ENCODE assay signal across 18 cellular contexts in genomic region chr1:24484208-24484607, GRCh38. TPM values are rescaled to one million over a fixed set of nuclear protein-coding genes. Genes with fewer than 3 reads are reported as not detected.
DNase-seq lines count a peak whose midpoint lies in the region; ATAC-seq and TF ChIP-seq lines count a peak whose summit lies in the region.
"Had no signal": no experiment of that assay in that cellular context is flagged by ENCODE, and none has a peak within 500 bp of the region (broad histone marks: within the 10 kb centered on the region; RNA-seq: fewer than 3 reads in every experiment).

No MANE protein-coding gene starts in this region.

- no peak for DNase-seq in activated T-cell treated with anti-CD3 and anti-CD28 coated beads, Interleukin-2, amount 50 U/mL, for 72 hours
- no peak for DNase-seq in activated T-cell treated with anti-CD3 and anti-CD28 coated beads, Interleukin-2, amount 50 U/mL, for 4 hours
- DNase-seq in H7 (peak; percentile 43), retinal pigment epithelial cell (ENCODE audit: low read depth) (no peak), adrenal gland (no peak), NCI-H2196 (lab: John Stamatoyannopoulos, UW; ENCODE audit: unreplicated experiment) (no peak), OCI-LY7 (ENCODE audit: low spot score) (no peak)
- no peak for DNase-seq in activated naive CD4-positive, alpha-beta T cell treated with anti-CD3 and anti-CD28 coated beads, Interleukin-2, amount 50 U/mL, for 72 hours (ENCODE audit: low spot score in 2 of 2)
- DNase-seq: activated CD4-positive, alpha-beta T cell treated with anti-CD3 and anti-CD28 coated beads for 1 hour; heart right ventricle; MM.1S; mucosa of descending colon; NCI-H1694 treated with DMSO at 0.1 percent for 48 hours; NCI-H2227 treated with DMSO at 0.1 percent for 48 hours; stimulated activated CD4-positive, alpha-beta T cell treated with anti-CD3 and anti-CD28 coated beads, Interleukin-12 subunit alpha, Interleukin-12 subunit beta, amount 100 ng/mL, for 4 hours; tibial artery had no signal

- no peaks in the 10 kb centered on the region for H3K9me2 ChIP-seq in OCI-LY7 (ENCODE audit: insufficient read depth, low read length)

- H3K4me3 ChIP-seq in H7 (ENCODE audit: insufficient read depth, low read depth, low read length) (no peak overlapping the region), retinal pigment epithelial cell (ENCODE audit: low read length) (no peak overlapping the region), adrenal gland (no peak overlapping the region), OCI-LY7 (ENCODE audit: low read depth, low read length, poor library complexity, severe bottlenecking) (no peak overlapping the region)
- H3K4me3 ChIP-seq: HAP-1, heart right ventricle, mucosa of descending colon, SJSA1, tibial artery had no signal

- H3K27me3 ChIP-seq in H7 (ENCODE audit: control insufficient read depth, insufficient read depth, low read length) (no peaks in the 10 kb centered on the region), adrenal gland (no peaks in the 10 kb centered on the region)
- H3K27me3 ChIP-seq: heart right ventricle, SJSA1 had no signal

- no peak for TF ChIP-seq POLR2A in adrenal gland (IDR thresholded peaks at IDR 0.05)

- no TSS peak for BruUV-seq in OCI-LY7 (replicated peaks; lab: Mats Ljungman, UMichigan)

- peaks cover 4 to 13% of the 10 kb centered on the region in 2 donors for H3K36me3 Mint-ChIP-seq in activated T-cell treated with anti-CD3 and anti-CD28 coated beads, Interleukin-2, amount 50 U/mL, for 72 hours (ENCODE audit: insufficient read depth in 2 of 2)
- no peaks in the 10 kb centered on the region for H3K36me3 Mint-ChIP-seq in activated T-cell treated with anti-CD3 and anti-CD28 coated beads, Interleukin-2, amount 50 U/mL, for 4 hours (ENCODE audit: insufficient read depth)
- peaks cover 0 to 29% of the 10 kb centered on the region in 2 donors for H3K36me3 Mint-ChIP-seq in activated naive CD4-positive, alpha-beta T cell treated with anti-CD3 and anti-CD28 coated beads, Interleukin-2, amount 50 U/mL, for 72 hours

- H3K4me1 Mint-ChIP-seq in activated T-cell treated with anti-CD3 and anti-CD28 coated beads, Interleukin-2, amount 50 U/mL, for 72 hours (ENCODE audit: low read depth), result peaks cover 91% of the 10 kb centered on the region
- H3K4me1 Mint-ChIP-seq in activated T-cell treated with anti-CD3 and anti-CD28 coated beads, Interleukin-2, amount 50 U/mL, for 4 hours (ENCODE audit: low read depth), result peaks cover 79% of the 10 kb centered on the region

- H3K4me3 Mint-ChIP-seq in activated T-cell treated with anti-CD3 and anti-CD28 coated beads, Interleukin-2, amount 50 U/mL, for 72 hours, result peak overlapping the region; percentile 46 to 72
- H3K4me3 Mint-ChIP-seq in activated T-cell treated with anti-CD3 and anti-CD28 coated beads, Interleukin-2, amount 50 U/mL, for 4 hours, result no peak overlapping the region

- peak; percentile 9 to 16 for ATAC-seq in activated T-cell treated with anti-CD3 and anti-CD28 coated beads, Interleukin-2, amount 50 U/mL, for 72 hours (replicated peaks in 1 of 2)
- ATAC-seq in activated T-cell treated with anti-CD3 and anti-CD28 coated beads, Interleukin-2, amount 50 U/mL, for 4 hours, result no peak
- no peak for ATAC-seq in activated naive CD4-positive, alpha-beta T cell treated with anti-CD3 and anti-CD28 coated beads, Interleukin-2, amount 50 U/mL, for 72 hours
- ATAC-seq: heart right ventricle, mucosa of descending colon had no signal

- POLR2A ChIA-PET in OCI-LY7 (lab: Charles Lee), result interaction anchor here (0.9 to 3.9 kb wide), 3 partner anchors 17 to 665 kb away, joined by 3 to 29 read pairs (median 3); partner anchors contain the start of gene RCAN3

- H3K36me3 ChIP-seq in H7 (replicated peaks; ENCODE audit: control insufficient read depth, insufficient read depth, low read length), result no peaks in the 10 kb centered on the region
- no peaks in the 10 kb centered on the region for H3K36me3 ChIP-seq in adrenal gland (replicated peaks in 1 of 2)
- no peaks in the 10 kb centered on the region for H3K36me3 ChIP-seq in OCI-LY7 (ENCODE audit: insufficient read depth, low read length)
- H3K36me3 ChIP-seq: HAP-1, heart right ventricle, SJSA1, tibial artery had no signal

- H4K20me1 ChIP-seq in OCI-LY7 (ENCODE audit: insufficient read depth, low read length), result no peaks in the 10 kb centered on the region

- H3K79me2 ChIP-seq in OCI-LY7 (ENCODE audit: insufficient read depth, low read depth, low read length), result no peaks in the 10 kb centered on the region

- CTCF ChIA-PET in OCI-LY7 (lab: Charles Lee; ENCODE audit: unreplicated experiment), result no interaction called here

- intact Hi-C loops in adrenal gland (cut with DNase I), result no loop called here
- intact Hi-C loops in OCI-LY7 (cut with micrococcal nuclease; ENCODE audit: unreplicated experiment), result loop anchor here (5.0 kb wide), 1 partner anchor 67 kb away; the partner anchor contains the start of gene NIPAL3

- H2AFZ ChIP-seq in OCI-LY7 (ENCODE audit: low read length), result no peak overlapping the region

- no peaks in the 10 kb centered on the region for H3K9me3 Mint-ChIP-seq in activated T-cell treated with anti-CD3 and anti-CD28 coated beads, Interleukin-2, amount 50 U/mL, for 72 hours
- no peaks in the 10 kb centered on the region for H3K9me3 Mint-ChIP-seq in activated T-cell treated with anti-CD3 and anti-CD28 coated beads, Interleukin-2, amount 50 U/mL, for 4 hours
- H3K9me3 Mint-ChIP-seq in activated naive CD4-positive, alpha-beta T cell treated with anti-CD3 and anti-CD28 coated beads, Interleukin-2, amount 50 U/mL, for 72 hours, result peaks cover 0 to 5% of the 10 kb centered on the region in 2 donors

- H3K4me2 ChIP-seq in OCI-LY7 (ENCODE audit: low read length), result no peak overlapping the region

- no peaks in the 10 kb centered on the region for H3K4me1 ChIP-seq in adrenal gland (replicated peaks in 1 of 2)
- peaks cover 38% of the 10 kb centered on the region for H3K4me1 ChIP-seq in OCI-LY7 (ENCODE audit: insufficient read depth, low read length, poor library complexity, severe bottlenecking)
- H3K4me1 ChIP-seq: HAP-1, SJSA1, tibial artery had no signal

- H3K27ac ChIP-seq in adrenal gland (no peak overlapping the region), OCI-LY7 (ENCODE audit: low read depth, low read length, poor library complexity, severe bottlenecking) (no peak overlapping the region)
- H3K27ac ChIP-seq: heart right ventricle, SJSA1, tibial artery had no signal

- H3K9me3 ChIP-seq in adrenal gland (replicated peaks in 1 of 3), result no peaks in the 10 kb centered on the region
- H3K9me3 ChIP-seq in OCI-LY7 (ENCODE audit: low read length), result peaks cover 5% of the 10 kb centered on the region; the same call in 1 of the 2 replicates
- H3K9me3 ChIP-seq: HAP-1, heart right ventricle, mucosa of descending colon, SJSA1, tibial artery had no signal

- H3K27me3 Mint-ChIP-seq in activated T-cell treated with anti-CD3 and anti-CD28 coated beads, Interleukin-2, amount 50 U/mL, for 72 hours (ENCODE audit: low read depth), result no peaks in the 10 kb centered on the region
- no peaks in the 10 kb centered on the region for H3K27me3 Mint-ChIP-seq in activated T-cell treated with anti-CD3 and anti-CD28 coated beads, Interleukin-2, amount 50 U/mL, for 4 hours (ENCODE audit: low read depth)

- H3K27ac Mint-ChIP-seq in activated T-cell treated with anti-CD3 and anti-CD28 coated beads, Interleukin-2, amount 50 U/mL, for 72 hours, result peak overlapping the region; percentile 92
- H3K27ac Mint-ChIP-seq in activated naive CD4-positive, alpha-beta T cell treated with anti-CD3 and anti-CD28 coated beads, Interleukin-2, amount 50 U/mL, for 72 hours, result peak overlapping the region; percentile 92 to 95

- TF ChIP-seq CTCF in retinal pigment epithelial cell (conservative IDR thresholded peaks at IDR 0.05; ENCODE audit: low read depth, low read length) (peak; percentile 0), adrenal gland (IDR thresholded peaks at IDR 0.05) (no peak), OCI-LY7 (conservative IDR thresholded peaks at IDR 0.05; ENCODE audit: low read length) (no peak)

- 72 to 87% (median 76%) methylated on average over 4 of the region's 4 CpGs for WGBS in adrenal gland, 4 donors

RNA-seq across cellular contexts. Expression of gene RCAN3, which starts 18.4 kb away (rescaled TPM):
- 100 to 1,000 TPM; 103 to 151 TPM for total RNA-seq in activated T-cell treated with anti-CD3 and anti-CD28 coated beads, Interleukin-2, amount 50 U/mL, for 72 hours
- 10 to 100 TPM; 45.0 to 51.7 (median 47.4) TPM for total RNA-seq in activated T-cell treated with anti-CD3 and anti-CD28 coated beads, Interleukin-2, amount 50 U/mL, for 4 hours
- 29.3 and 31.7 TPM in 2 replicates for total RNA-seq in H7 (2014; rRNA removed; shearing (Covaris generic))
- 10 to 100 TPM; 43.6 to 51.8 TPM for total RNA-seq in activated naive CD4-positive, alpha-beta T cell treated with anti-CD3 and anti-CD28 coated beads, Interleukin-2, amount 50 U/mL, for 72 hours
- total RNA-seq in adrenal gland (1 to 10 TPM in 7 of 8 donors, under 1 TPM in 1; 0.48 to 5.6 (median 2.5) TPM), OCI-LY7 (2022) (47.8 and 57.2 TPM in 2 replicates)
- 1 to 10 TPM; 1.0 to 2.5 (median 2.1) TPM for polyA plus RNA-seq in adrenal gland
- 13.0 and 22.9 TPM in 2 replicates for total RNA-seq in OCI-LY7 (2014; rRNA removed; shearing (Covaris generic))

Comparison
In these comparisons a context has a peak if more than half of its experiments do, and no peak if none do; other contexts are left out.
1. ATAC-seq: peak in activated T-cell treated with anti-CD3 and anti-CD28 coated beads, Interleukin-2, amount 50 U/mL, for 72 hours (2 of 2); none in activated T-cell treated with anti-CD3 and anti-CD28 coated beads, Interleukin-2, amount 50 U/mL, for 4 hours (0 of 2) and activated naive CD4-positive, alpha-beta T cell treated with anti-CD3 and anti-CD28 coated beads, Interleukin-2, amount 50 U/mL, for 72 hours (0 of 2).